ENCODE assay signal across 30 cellular contexts in the genomic region with DNA sequence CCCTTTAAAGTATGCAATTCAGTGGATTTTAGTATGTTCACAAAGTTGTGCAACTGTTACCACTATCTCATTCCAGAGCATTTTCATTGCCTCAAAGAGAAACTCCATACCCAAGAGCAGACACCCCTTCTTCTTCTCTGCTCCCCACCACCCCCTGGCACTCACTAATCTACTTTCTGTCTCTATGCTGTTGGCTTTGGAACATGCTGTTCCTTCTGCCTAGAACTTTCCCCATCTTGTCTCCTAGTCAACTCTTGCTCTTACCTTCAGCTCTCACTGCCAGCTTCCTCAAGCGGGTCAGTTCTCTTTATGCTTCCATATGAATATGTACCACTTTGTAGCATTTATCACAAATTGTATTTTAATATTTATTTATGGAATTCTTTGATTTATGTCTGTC.
"Had no signal": no experiment of that assay in that cellular context is flagged by ENCODE, and none has a peak within 500 bp of the region (broad histone marks: within the 10 kb centered on the region; RNA-seq: fewer than 3 reads in every experiment).

No MANE protein-coding gene starts in this region.

- H3K27me3 ChIP-seq: left lung, pancreas, sigmoid colon, spleen, suprapubic skin, tibial artery, upper lobe of left lung, vagina had no signal

- ATAC-seq: left colon; left lung; lower lobe of right lung; natural killer cell treated with Interleukin-12 subunit alpha and Interleukin-12 subunit beta and Interleukin-15 and Interleukin-18, amount 100 ng/mL, for 72 hours; pancreas; right cardiac atrium; stimulated activated effector memory CD8-positive, alpha-beta T cell treated with anti-CD3 and anti-CD28 coated beads, Interleukin-12 subunit alpha, Interleukin-12 subunit beta, amount 100 ng/mL, for 72 hours had no signal

- H3K4me3 ChIP-seq: left lung, lower lobe of right lung, pancreas, prostate gland, sigmoid colon, spleen, suprapubic skin, thoracic aorta, tibial artery, upper lobe of left lung, vagina had no signal

- H3K36me3 ChIP-seq: left lung, lower lobe of right lung, pancreas, prostate gland, sigmoid colon, spleen, suprapubic skin, thoracic aorta, tibial artery, upper lobe of left lung, vagina had no signal

- H3K36me3 Mint-ChIP-seq: immature natural killer cell; mesothelial cell of epicardium; naive B cell; natural killer cell treated with Interleukin-12 subunit alpha and Interleukin-12 subunit beta and Interleukin-15 and Interleukin-18, amount 100 ng/mL, for 72 hours; stimulated activated effector memory CD8-positive, alpha-beta T cell treated with anti-CD3 and anti-CD28 coated beads, Interleukin-12 subunit alpha, Interleukin-12 subunit beta, amount 100 ng/mL, for 72 hours had no signal

- DNase-seq: hippocampal formation; immature natural killer cell; kidney; left colon; left lung; lower lobe of right lung; mammary epithelial cell; mesenchymal stem cell; naive B cell; nucleus accumbens; pancreas; posterior cingulate gyrus; retina; right cardiac atrium; sigmoid colon; small intestine; spleen; stimulated activated CD4-positive, alpha-beta T cell treated with anti-CD3 and anti-CD28 coated beads, Interleukin-4, amount 100 ng/mL, for 24 hours; stimulated activated naive CD4-positive, alpha-beta T cell; tibial artery; upper lobe of left lung had no signal

- H3K9me3 ChIP-seq: left lung, lower lobe of right lung, pancreas, prostate gland, sigmoid colon, spleen, suprapubic skin, thoracic aorta, tibial artery, upper lobe of left lung, vagina had no signal

- H3K4me1 ChIP-seq: prostate gland, vagina had no signal

- H3K27ac ChIP-seq: left lung, lower lobe of right lung, pancreas, prostate gland, sigmoid colon, spleen, suprapubic skin, thoracic aorta, tibial artery, upper lobe of left lung, vagina had no signal

- H3K27ac Mint-ChIP-seq: immature natural killer cell; mesothelial cell of epicardium; natural killer cell treated with Interleukin-12 subunit alpha and Interleukin-12 subunit beta and Interleukin-15 and Interleukin-18, amount 100 ng/mL, for 72 hours; stimulated activated effector memory CD8-positive, alpha-beta T cell treated with anti-CD3 and anti-CD28 coated beads, Interleukin-12 subunit alpha, Interleukin-12 subunit beta, amount 100 ng/mL, for 72 hours; stimulated activated naive CD8-positive, alpha-beta T cell treated with anti-CD3 and anti-CD28 coated beads, Interleukin-15, Interleukin-2, amounts not matched to agents 100 ng/mL and 50 ng/mL, for 24 hours had no signal

- H3K4me3 Mint-ChIP-seq: immature natural killer cell; mesothelial cell of epicardium; naive B cell; natural killer cell treated with Interleukin-12 subunit alpha and Interleukin-12 subunit beta and Interleukin-15 and Interleukin-18, amount 100 ng/mL, for 72 hours; neural crest cell; stimulated activated effector memory CD8-positive, alpha-beta T cell treated with anti-CD3 and anti-CD28 coated beads, Interleukin-12 subunit alpha, Interleukin-12 subunit beta, amount 100 ng/mL, for 72 hours; stimulated activated naive CD8-positive, alpha-beta T cell treated with anti-CD3 and anti-CD28 coated beads, Interleukin-15, Interleukin-2, amounts not matched to agents 100 ng/mL and 50 ng/mL, for 24 hours had no signal

- H3K9me3 Mint-ChIP-seq: natural killer cell treated with Interleukin-12 subunit alpha and Interleukin-12 subunit beta and Interleukin-15 and Interleukin-18, amount 100 ng/mL, for 72 hours; stimulated activated effector memory CD8-positive, alpha-beta T cell treated with anti-CD3 and anti-CD28 coated beads, Interleukin-12 subunit alpha, Interleukin-12 subunit beta, amount 100 ng/mL, for 72 hours; stimulated activated naive CD8-positive, alpha-beta T cell treated with anti-CD3 and anti-CD28 coated beads, Interleukin-15, Interleukin-2, amounts not matched to agents 100 ng/mL and 50 ng/mL, for 24 hours had no signal
